ENCODE assay signal across 1 cellular context in the genomic region with DNA sequence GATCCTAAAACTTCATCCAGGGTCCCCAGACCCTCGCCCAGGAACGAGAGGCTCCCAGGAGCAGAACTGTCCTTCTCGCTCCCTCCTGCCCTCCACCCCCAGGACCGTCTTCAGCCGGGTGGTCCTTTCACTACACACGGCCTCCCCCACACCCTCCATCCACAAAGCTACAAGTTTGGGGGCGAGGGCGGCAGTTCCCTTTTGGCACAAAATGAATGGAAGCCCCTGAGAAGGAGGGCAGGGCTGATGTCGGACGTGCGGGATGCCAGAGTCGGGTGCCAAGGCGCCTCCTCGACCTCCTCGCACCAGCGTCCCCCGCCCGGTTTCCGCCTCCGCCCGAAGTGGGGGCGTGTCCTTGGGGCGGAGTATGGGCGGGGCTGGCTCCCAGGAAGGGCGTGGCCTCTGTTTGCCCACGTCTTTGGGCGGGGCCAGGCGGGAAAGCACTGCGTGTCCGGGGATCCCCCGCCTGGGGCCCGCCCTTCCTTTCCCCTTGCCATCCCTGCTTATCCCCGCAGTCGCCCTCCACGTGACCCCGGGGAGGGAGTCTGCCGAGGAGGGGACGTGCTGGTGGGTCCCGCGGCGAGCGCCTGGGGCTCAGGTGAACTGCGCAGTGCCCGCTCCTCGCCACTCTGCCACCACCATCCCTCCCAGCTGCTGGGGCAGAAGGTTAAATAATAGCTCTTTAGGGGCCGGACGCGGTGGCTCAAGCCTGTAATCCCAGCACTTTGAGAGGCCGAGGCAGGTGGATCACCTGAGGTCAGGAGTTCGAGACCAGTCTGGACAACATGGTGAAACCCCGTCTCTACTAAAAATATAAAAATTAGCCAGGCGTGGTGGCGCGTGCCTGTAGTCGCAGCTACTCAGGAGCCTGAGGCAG.
TF ChIP-seq lines count a peak whose summit lies in the region.

No MANE protein-coding gene starts in this region.

TF ChIP-seq in HEK293, 187 proteins besides CTCF, POLR2A, EP300 and RAD21 (continued from another document and continues in another):
- TF ChIP-seq ZNF133 (tag by site-specific recombination; IDR thresholded peaks at IDR 0.05) (no peak), ZNF514 (tag by site-specific recombination; IDR thresholded peaks at IDR 0.05) (no peak), PRDM1 (tag by site-specific recombination; IDR thresholded peaks at IDR 0.05) (no peak), ZNF76 (tag by site-specific recombination; IDR thresholded peaks at IDR 0.05; ENCODE audit: borderline replicate concordance, low read depth) (no peak), ZNF600 (tag by site-specific recombination; IDR thresholded peaks at IDR 0.05) (peak; percentile 70), OVOL3 (tag by site-specific recombination; IDR thresholded peaks at IDR 0.05) (no peak), ZNF292 (tag by site-specific recombination; IDR thresholded peaks at IDR 0.05; ENCODE audit: borderline replicate concordance, low read depth) (no peak), ZNF350 (tag by site-specific recombination; IDR thresholded peaks at IDR 0.05) (no peak), ZNF530 (tag by site-specific recombination; IDR thresholded peaks at IDR 0.05; ENCODE audit: low read depth) (no peak), ZSCAN16 (tag by site-specific recombination; IDR thresholded peaks at IDR 0.05) (no peak), ZNF416 (tag by site-specific recombination; IDR thresholded peaks at IDR 0.05) (no peak), ZNF157 (tag by site-specific recombination; IDR thresholded peaks at IDR 0.05) (no peak), ZNF626 (tag by site-specific recombination; IDR thresholded peaks at IDR 0.05) (no peak), ZNF302 (tag by site-specific recombination; IDR thresholded peaks at IDR 0.05; ENCODE audit: low read depth) (no peak), ZBTB7A (tag by site-specific recombination; IDR thresholded peaks at IDR 0.05; ENCODE audit: low read depth) (no peak), ZNF274 (IDR thresholded peaks at IDR 0.05; ENCODE audit: low read length) (no peak), ZNF274 (tag by site-specific recombination; IDR thresholded peaks at IDR 0.05; ENCODE audit: borderline replicate concordance) (no peak), ZBTB1 (tag by site-specific recombination; IDR thresholded peaks at IDR 0.05) (no peak), ZNF394 (tag by site-specific recombination; IDR thresholded peaks at IDR 0.05; ENCODE audit: borderline replicate concordance) (no peak), ZNF654 (tag by site-specific recombination; IDR thresholded peaks at IDR 0.05; ENCODE audit: low read depth) (no peak), GLIS1 (tag by site-specific recombination; IDR thresholded peaks at IDR 0.05) (peak; percentile 76), ZNF48 (tag by site-specific recombination; IDR thresholded peaks at IDR 0.05) (no peak), ZNF747 (tag by site-specific recombination; IDR thresholded peaks at IDR 0.05) (no peak), ZNF2 (tag by site-specific recombination; IDR thresholded peaks at IDR 0.05) (no peak), ZNF341 (tag by site-specific recombination; IDR thresholded peaks at IDR 0.05; ENCODE audit: low read depth) (peak; percentile 24; the same call in 1 of the 2 replicates), ZNF658 (tag by site-specific recombination; IDR thresholded peaks at IDR 0.05) (no peak), FEZF1 (tag by site-specific recombination; IDR thresholded peaks at IDR 0.05) (no peak), TRIM28 (IDR thresholded peaks at IDR 0.05; ENCODE audit: borderline replicate concordance, low read length) (no peak), ZNF560 (tag by site-specific recombination; IDR thresholded peaks at IDR 0.05; ENCODE audit: borderline replicate concordance) (no peak), TCF7L2 (IDR thresholded peaks at IDR 0.05; ENCODE audit: borderline replicate concordance, low read depth, low read length) (no peak), SP7 (tag by site-specific recombination; IDR thresholded peaks at IDR 0.05) (peak; percentile 60), EGR2 (tag by site-specific recombination; IDR thresholded peaks at IDR 0.05; ENCODE audit: low read depth) (peak; percentile 80), ZBTB8A (tag by site-specific recombination; IDR thresholded peaks at IDR 0.05) (peak; percentile 33; the same call in 1 of the 2 replicates), ZNF830 (tag by site-specific recombination; IDR thresholded peaks at IDR 0.05; ENCODE audit: low read depth) (no peak), GLI2 (tag by site-specific recombination; IDR thresholded peaks at IDR 0.05; ENCODE audit: borderline replicate concordance, low read depth) (no peak), ZNF785 (tag by site-specific recombination; IDR thresholded peaks at IDR 0.05) (no peak), ZNF155 (tag by site-specific recombination; IDR thresholded peaks at IDR 0.05) (no peak), ZNF610 (tag by site-specific recombination; IDR thresholded peaks at IDR 0.05; ENCODE audit: borderline replicate concordance) (no peak), ZNF132 (tag by site-specific recombination; IDR thresholded peaks at IDR 0.05; ENCODE audit: borderline replicate concordance) (no peak), ZNF366 (tag by site-specific recombination; conservative IDR thresholded peaks at IDR 0.05) (0 out of 2 replicates have a peak, but pooled peaks have one; percentile 12), ZNF19 (tag by site-specific recombination; IDR thresholded peaks at IDR 0.05; ENCODE audit: low read depth) (no peak), KLF1 (tag by site-specific recombination; IDR thresholded peaks at IDR 0.05) (peak; percentile 99), ZNF776 (tag by site-specific recombination; IDR thresholded peaks at IDR 0.05; ENCODE audit: borderline replicate concordance) (no peak), ZNF548 (tag by site-specific recombination; IDR thresholded peaks at IDR 0.05) (no peak), OSR2 (tag by site-specific recombination; IDR thresholded peaks at IDR 0.05) (no peak), ZNF571 (tag by site-specific recombination; IDR thresholded peaks at IDR 0.05) (no peak)
- TF ChIP-seq, protein P1, sequence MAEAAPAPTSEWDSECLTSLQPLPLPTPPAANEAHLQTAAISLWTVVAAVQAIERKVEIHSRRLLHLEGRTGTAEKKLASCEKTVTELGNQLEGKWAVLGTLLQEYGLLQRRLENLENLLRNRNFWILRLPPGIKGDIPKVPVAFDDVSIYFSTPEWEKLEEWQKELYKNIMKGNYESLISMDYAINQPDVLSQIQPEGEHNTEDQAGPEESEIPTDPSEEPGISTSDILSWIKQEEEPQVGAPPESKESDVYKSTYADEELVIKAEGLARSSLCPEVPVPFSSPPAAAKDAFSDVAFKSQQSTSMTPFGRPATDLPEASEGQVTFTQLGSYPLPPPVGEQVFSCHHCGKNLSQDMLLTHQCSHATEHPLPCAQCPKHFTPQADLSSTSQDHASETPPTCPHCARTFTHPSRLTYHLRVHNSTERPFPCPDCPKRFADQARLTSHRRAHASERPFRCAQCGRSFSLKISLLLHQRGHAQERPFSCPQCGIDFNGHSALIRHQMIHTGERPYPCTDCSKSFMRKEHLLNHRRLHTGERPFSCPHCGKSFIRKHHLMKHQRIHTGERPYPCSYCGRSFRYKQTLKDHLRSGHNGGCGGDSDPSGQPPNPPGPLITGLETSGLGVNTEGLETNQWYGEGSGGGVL (tag by site-specific recombination; IDR thresholded peaks at IDR 0.05) = peak; percentile 46
- TF ChIP-seq, protein P2, sequence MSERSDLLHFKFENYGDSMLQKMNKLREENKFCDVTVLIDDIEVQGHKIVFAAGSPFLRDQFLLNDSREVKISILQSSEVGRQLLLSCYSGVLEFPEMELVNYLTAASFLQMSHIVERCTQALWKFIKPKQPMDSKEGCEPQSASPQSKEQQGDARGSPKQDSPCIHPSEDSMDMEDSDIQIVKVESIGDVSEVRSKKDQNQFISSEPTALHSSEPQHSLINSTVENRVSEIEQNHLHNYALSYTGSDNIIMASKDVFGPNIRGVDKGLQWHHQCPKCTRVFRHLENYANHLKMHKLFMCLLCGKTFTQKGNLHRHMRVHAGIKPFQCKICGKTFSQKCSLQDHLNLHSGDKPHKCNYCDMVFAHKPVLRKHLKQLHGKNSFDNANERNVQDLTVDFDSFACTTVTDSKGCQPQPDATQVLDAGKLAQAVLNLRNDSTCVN (tag by site-specific recombination; optimal IDR thresholded peaks at IDR 0.05) = peak; percentile 57
- TF ChIP-seq, protein P3, sequence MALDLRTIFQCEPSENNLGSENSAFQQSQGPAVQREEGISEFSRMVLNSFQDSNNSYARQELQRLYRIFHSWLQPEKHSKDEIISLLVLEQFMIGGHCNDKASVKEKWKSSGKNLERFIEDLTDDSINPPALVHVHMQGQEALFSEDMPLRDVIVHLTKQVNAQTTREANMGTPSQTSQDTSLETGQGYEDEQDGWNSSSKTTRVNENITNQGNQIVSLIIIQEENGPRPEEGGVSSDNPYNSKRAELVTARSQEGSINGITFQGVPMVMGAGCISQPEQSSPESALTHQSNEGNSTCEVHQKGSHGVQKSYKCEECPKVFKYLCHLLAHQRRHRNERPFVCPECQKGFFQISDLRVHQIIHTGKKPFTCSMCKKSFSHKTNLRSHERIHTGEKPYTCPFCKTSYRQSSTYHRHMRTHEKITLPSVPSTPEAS (tag by site-specific recombination; IDR thresholded peaks at IDR 0.05) = no peak
- TF ChIP-seq, protein P4, sequence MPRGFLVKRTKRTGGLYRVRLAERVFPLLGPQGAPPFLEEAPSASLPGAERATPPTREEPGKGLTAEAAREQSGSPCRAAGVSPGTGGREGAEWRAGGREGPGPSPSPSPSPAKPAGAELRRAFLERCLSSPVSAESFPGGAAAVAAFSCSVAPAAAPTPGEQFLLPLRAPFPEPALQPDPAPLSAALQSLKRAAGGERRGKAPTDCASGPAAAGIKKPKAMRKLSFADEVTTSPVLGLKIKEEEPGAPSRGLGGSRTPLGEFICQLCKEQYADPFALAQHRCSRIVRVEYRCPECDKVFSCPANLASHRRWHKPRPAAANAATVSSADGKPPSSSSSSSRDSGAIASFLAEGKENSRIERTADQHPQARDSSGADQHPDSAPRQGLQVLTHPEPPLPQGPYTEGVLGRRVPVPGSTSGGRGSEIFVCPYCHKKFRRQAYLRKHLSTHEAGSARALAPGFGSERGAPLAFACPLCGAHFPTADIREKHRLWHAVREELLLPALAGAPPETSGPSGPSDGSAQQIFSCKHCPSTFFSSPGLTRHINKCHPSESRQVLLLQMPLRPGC (tag by site-specific recombination; IDR thresholded peaks at IDR 0.05) = no peak
- TF ChIP-seq, protein P5, sequence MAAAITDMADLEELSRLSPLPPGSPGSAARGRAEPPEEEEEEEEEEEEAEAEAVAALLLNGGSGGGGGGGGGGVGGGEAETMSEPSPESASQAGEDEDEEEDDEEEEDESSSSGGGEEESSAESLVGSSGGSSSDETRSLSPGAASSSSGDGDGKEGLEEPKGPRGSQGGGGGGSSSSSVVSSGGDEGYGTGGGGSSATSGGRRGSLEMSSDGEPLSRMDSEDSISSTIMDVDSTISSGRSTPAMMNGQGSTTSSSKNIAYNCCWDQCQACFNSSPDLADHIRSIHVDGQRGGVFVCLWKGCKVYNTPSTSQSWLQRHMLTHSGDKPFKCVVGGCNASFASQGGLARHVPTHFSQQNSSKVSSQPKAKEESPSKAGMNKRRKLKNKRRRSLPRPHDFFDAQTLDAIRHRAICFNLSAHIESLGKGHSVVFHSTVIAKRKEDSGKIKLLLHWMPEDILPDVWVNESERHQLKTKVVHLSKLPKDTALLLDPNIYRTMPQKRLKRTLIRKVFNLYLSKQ (tag by site-specific recombination; IDR thresholded peaks at IDR 0.05; ENCODE audit: borderline replicate concordance) = no peak
- TF ChIP-seq, protein P6, sequence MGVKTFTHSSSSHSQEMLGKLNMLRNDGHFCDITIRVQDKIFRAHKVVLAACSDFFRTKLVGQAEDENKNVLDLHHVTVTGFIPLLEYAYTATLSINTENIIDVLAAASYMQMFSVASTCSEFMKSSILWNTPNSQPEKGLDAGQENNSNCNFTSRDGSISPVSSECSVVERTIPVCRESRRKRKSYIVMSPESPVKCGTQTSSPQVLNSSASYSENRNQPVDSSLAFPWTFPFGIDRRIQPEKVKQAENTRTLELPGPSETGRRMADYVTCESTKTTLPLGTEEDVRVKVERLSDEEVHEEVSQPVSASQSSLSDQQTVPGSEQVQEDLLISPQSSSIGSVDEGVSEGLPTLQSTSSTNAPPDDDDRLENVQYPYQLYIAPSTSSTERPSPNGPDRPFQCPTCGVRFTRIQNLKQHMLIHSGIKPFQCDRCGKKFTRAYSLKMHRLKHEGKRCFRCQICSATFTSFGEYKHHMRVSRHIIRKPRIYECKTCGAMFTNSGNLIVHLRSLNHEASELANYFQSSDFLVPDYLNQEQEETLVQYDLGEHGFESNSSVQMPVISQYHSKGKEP (tag by site-specific recombination; IDR thresholded peaks at IDR 0.05) = no peak
- TF ChIP-seq, protein P7, sequence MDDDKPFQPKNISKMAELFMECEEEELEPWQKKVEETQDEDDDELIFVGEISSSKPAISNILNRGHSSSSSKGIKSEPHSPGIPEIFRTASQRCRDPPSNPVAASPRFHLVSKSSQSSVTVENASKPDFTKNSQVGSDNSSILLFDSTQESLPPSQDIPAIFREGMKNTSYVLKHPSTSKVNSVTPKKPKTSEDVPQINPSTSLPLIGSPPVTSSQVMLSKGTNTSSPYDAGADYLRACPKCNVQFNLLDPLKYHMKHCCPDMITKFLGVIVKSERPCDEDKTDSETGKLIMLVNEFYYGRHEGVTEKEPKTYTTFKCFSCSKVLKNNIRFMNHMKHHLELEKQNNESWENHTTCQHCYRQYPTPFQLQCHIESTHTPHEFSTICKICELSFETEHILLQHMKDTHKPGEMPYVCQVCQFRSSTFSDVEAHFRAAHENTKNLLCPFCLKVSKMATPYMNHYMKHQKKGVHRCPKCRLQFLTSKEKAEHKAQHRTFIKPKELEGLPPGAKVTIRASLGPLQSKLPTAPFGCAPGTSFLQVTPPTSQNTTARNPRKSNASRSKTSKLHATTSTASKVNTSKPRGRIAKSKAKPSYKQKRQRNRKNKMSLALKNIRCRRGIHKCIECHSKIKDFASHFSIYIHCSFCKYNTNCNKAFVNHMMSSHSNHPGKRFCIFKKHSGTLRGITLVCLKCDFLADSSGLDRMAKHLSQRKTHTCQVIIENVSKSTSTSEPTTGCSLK (tag by site-specific recombination; IDR thresholded peaks at IDR 0.05) = no peak
- TF ChIP-seq, protein P8, sequence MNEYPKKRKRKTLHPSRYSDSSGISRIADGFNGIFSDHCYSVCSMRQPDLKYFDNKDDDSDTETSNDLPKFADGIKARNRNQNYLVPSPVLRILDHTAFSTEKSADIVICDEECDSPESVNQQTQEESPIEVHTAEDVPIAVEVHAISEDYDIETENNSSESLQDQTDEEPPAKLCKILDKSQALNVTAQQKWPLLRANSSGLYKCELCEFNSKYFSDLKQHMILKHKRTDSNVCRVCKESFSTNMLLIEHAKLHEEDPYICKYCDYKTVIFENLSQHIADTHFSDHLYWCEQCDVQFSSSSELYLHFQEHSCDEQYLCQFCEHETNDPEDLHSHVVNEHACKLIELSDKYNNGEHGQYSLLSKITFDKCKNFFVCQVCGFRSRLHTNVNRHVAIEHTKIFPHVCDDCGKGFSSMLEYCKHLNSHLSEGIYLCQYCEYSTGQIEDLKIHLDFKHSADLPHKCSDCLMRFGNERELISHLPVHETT (tag by site-specific recombination; IDR thresholded peaks at IDR 0.05) = no peak
